In genomic region chr13:103883152-103883551, GRCh38 we compare ENCODE assay signal across 8 cellular contexts.
DNase-seq lines count a peak whose midpoint lies in the region; ATAC-seq and TF ChIP-seq lines count a peak whose summit lies in the region.

No MANE protein-coding gene starts in this region.

- H3K27me3 ChIP-seq in adipocyte (replicated peaks; ENCODE audit: control insufficient read depth, insufficient read depth, low read length): no peaks in the 10 kb centered on the region
- H3K27me3 ChIP-seq in heart right ventricle: no peaks in the 10 kb centered on the region

- DNase-seq in G401 (ENCODE audit: low spot score) (peak; percentile 65), NCI-H1694 (lab: John Stamatoyannopoulos, UW) (peak; percentile 94), adipocyte (ENCODE audit: low read depth) (peak; percentile 96), heart right ventricle (peak; percentile 70 to 77), posterior cingulate gyrus (peak; percentile 73 to 98 (median 88)), cortex of kidney (lab: John Stamatoyannopoulos, UW) (no peak)

- H3K4me1 ChIP-seq in adipocyte (ENCODE audit: control insufficient read depth, insufficient read depth, low read length) (peaks cover 7% of the 10 kb centered on the region), heart right ventricle (no peaks in the 10 kb centered on the region)

- in situ Hi-C loops in G401 (cut with HindIII; ENCODE audit: low sequenced_read_pairs): no loop called here

- H3K9ac ChIP-seq in adipocyte (ENCODE audit: low read length): no peak overlapping the region

- no peak overlapping the region for H3K27ac ChIP-seq in heart right ventricle

- peak overlapping the region; percentile 21 for H3K4me3 ChIP-seq in adipocyte (ENCODE audit: low read length)
- peak overlapping the region in 3 of 10 donors; percentile 16 to 27 (median 23) for H3K4me3 ChIP-seq in heart right ventricle

- no peaks in the 10 kb centered on the region for H3K36me3 ChIP-seq in adipocyte (ENCODE audit: control insufficient read depth, insufficient read depth, low read length, severe bottlenecking)
- H3K36me3 ChIP-seq in heart right ventricle: no peaks in the 10 kb centered on the region

- TF ChIP-seq CTCF in heart right ventricle (IDR thresholded peaks at IDR 0.05): peak; percentile 12 to 64 (median 47)

- peak; percentile 85 to 99 (median 92) for ATAC-seq in heart right ventricle
- ATAC-seq in HG02759 (IDR thresholded peaks at IDR 0.05; ENCODE audit: unreplicated experiment): no peak
- ATAC-seq in HG03354 (IDR thresholded peaks at IDR 0.05; ENCODE audit: poor library complexity, severe bottlenecking, unreplicated experiment): no peak

- H3K9me3 ChIP-seq in adipocyte (ENCODE audit: control insufficient read depth, low read length) (no peaks in the 10 kb centered on the region), heart right ventricle (no peaks in the 10 kb centered on the region)

- WGBS in heart right ventricle, 2 donors: 2 to 3% methylated on average over 8 of the region's 8 CpGs

- intact Hi-C loops in heart right ventricle (cut with DNase I) (no loop called here), posterior cingulate gyrus (cut with DNase I) (no loop called here)

Comparison
In these comparisons a context has a peak if more than half of its experiments do, and no peak if none do; other contexts are left out.
1. ATAC-seq: peak in heart right ventricle (8 of 8); none in HG02759 (single experiment) and HG03354 (single experiment).